16 cellular contexts compared by ENCODE assay signal in genomic region chr18:74856967-74857366, GRCh38.
DNase-seq lines count a peak whose midpoint lies in the region; ATAC-seq and TF ChIP-seq lines count a peak whose summit lies in the region.
"Had no signal": no experiment of that assay in that cellular context is flagged by ENCODE, and none has a peak within 500 bp of the region (broad histone marks: within the 10 kb centered on the region; RNA-seq: fewer than 3 reads in every experiment).

No MANE protein-coding gene starts in this region.

- intact Hi-C loops in sigmoid colon (cut with DNase I) = no loop called here

- TF ChIP-seq CTCF in WERI-Rb-1 (IDR thresholded peaks at IDR 0.05; ENCODE audit: low read depth, low read length) (no peak), sigmoid colon (IDR thresholded peaks at IDR 0.05) (no peak)

- peak overlapping the region; percentile 32 for H3K4me3 ChIP-seq in WERI-Rb-1 (ENCODE audit: low read depth, low read length)
- H3K4me3 ChIP-seq in sigmoid colon = no peak overlapping the region
- H3K4me3 ChIP-seq: K562, SJCRH30 had no signal

- H3K4me1 ChIP-seq in sigmoid colon = peaks cover 0 to 30% (median 12%) of the 10 kb centered on the region in 4 donors
- H3K4me1 ChIP-seq: BE2C, SJCRH30 had no signal

- TF ChIP-seq EP300 in sigmoid colon (IDR thresholded peaks at IDR 0.05) = no peak

- H3K36me3 ChIP-seq in WERI-Rb-1 = no peaks in the 10 kb centered on the region
- H3K36me3 ChIP-seq in sigmoid colon = no peaks in the 10 kb centered on the region
- H3K36me3 ChIP-seq: BE2C, SJCRH30 had no signal

- WGBS in sigmoid colon, 2 donors = 91 to 94% methylated on average over 7 of the region's 7 CpGs

- TF ChIP-seq POLR2A in sigmoid colon (IDR thresholded peaks at IDR 0.05) = no peak

- H3K9me3 ChIP-seq in WERI-Rb-1 (ENCODE audit: severe bottlenecking) (no peaks in the 10 kb centered on the region), sigmoid colon (no peaks in the 10 kb centered on the region)
- H3K9me3 ChIP-seq: BE2C, SJCRH30 had no signal

- H3K27me3 ChIP-seq in WERI-Rb-1 (ENCODE audit: insufficient read depth, low read depth, severe bottlenecking) (no peaks in the 10 kb centered on the region), sigmoid colon (no peaks in the 10 kb centered on the region)
- H3K27me3 ChIP-seq: BE2C, SJCRH30 had no signal

- DNase-seq in NCI-H1092 (lab: John Stamatoyannopoulos, UW) (peak; percentile 25), NCI-H2227 (lab: John Stamatoyannopoulos, UW; ENCODE audit: unreplicated experiment) (peak; percentile 53), WERI-Rb-1 (peak; percentile 60), sigmoid colon (no peak), NCI-H774 (lab: John Stamatoyannopoulos, UW) (no peak)
- no peak for DNase-seq in stimulated activated CD4-positive, alpha-beta T cell treated with anti-CD3 and anti-CD28 coated beads, Interleukin-2, amount 100 ng/mL, for 48 hours
- DNase-seq: BE2C; CD8-positive, alpha-beta T cell; DMS153; EL; NCI-H2029 treated with DMSO at 0.1 percent for 48 hours; NK-92 treated with Interleukin-12 subunit alpha and Interleukin-12 subunit beta, amount 100 ng/mL, for 24 hours; SJCRH30 had no signal

- no peak for ATAC-seq in HG03521 (IDR thresholded peaks at IDR 0.05; ENCODE audit: unreplicated experiment)
- ATAC-seq: CD8-positive, alpha-beta T cell; K562 had no signal

- H3K27ac ChIP-seq in WERI-Rb-1 (peak overlapping the region; percentile 37), sigmoid colon (peak overlapping the region in 3 of 4 donors; percentile 1 to 58 (median 14))
- H3K27ac ChIP-seq: RWPE1, SJCRH30 had no signal

Comparison
In these comparisons a context has a peak if more than half of its experiments do, and no peak if none do; other contexts are left out.
1. DNase-seq: peak in NCI-H1092 (single experiment), NCI-H2227 (single experiment) and WERI-Rb-1 (single experiment); none in sigmoid colon (single experiment), NCI-H774 (single experiment) and stimulated activated CD4-positive, alpha-beta T cell treated with anti-CD3 and anti-CD28 coated beads, Interleukin-2, amount 100 ng/mL, for 48 hours (0 of 2).